In genomic region chr13:26541678-26542553, GRCh38 we compare ENCODE assay signal across 29 cellular contexts. TPM values are rescaled to one million over a fixed set of nuclear protein-coding genes. Genes with fewer than 3 reads are reported as not detected.
DNase-seq lines count a peak whose midpoint lies in the region; ATAC-seq and TF ChIP-seq lines count a peak whose summit lies in the region.
"Had no signal": no experiment of that assay in that cellular context is flagged by ENCODE, and none has a peak within 500 bp of the region (broad histone marks: within the 10 kb centered on the region; RNA-seq: fewer than 3 reads in every experiment).

No MANE protein-coding gene starts in this region.

- H3K4me1 ChIP-seq in OCI-LY7 (ENCODE audit: insufficient read depth, low read length, poor library complexity, severe bottlenecking) = no peaks in the 10 kb centered on the region
- H3K4me1 ChIP-seq: BE2C, prostate gland had no signal

- intact Hi-C loops in OCI-LY7 (cut with micrococcal nuclease; ENCODE audit: unreplicated experiment) = no loop called here

- no peak overlapping the region for H2AFZ ChIP-seq in OCI-LY7 (ENCODE audit: low read length)

- no TSS peak for BruUV-seq in OCI-LY7 (replicated peaks; lab: Mats Ljungman, UMichigan)

- POLR2A ChIA-PET in OCI-LY7 (lab: Charles Lee) = interaction anchor here (0.9 kb wide), 1 partner anchor 15 kb away, joined by 4 read pairs; no protein-coding TSS in a partner anchor

- H3K27me3 Mint-ChIP-seq in brain = peaks cover 5% of the 10 kb centered on the region

- H3K27ac ChIP-seq in OCI-LY7 (ENCODE audit: low read depth, low read length, poor library complexity, severe bottlenecking) = no peak overlapping the region
- H3K27ac ChIP-seq: prostate gland, tibial nerve had no signal

- ATAC-seq in HG03457 (IDR thresholded peaks at IDR 0.05; ENCODE audit: unreplicated experiment) = no peak
- ATAC-seq: left lobe of liver; naive thymus-derived CD4-positive, alpha-beta T cell; sciatic nerve had no signal

- no peaks in the 10 kb centered on the region for H3K79me2 ChIP-seq in OCI-LY7 (ENCODE audit: insufficient read depth, low read depth, low read length)

- peak; percentile 43 for DNase-seq in D341Med (ENCODE audit: low spot score)
- peak; percentile 51 for DNase-seq in LNCaP clone FGC (ENCODE audit: low read depth)
- peak; percentile 58 for DNase-seq in middle frontal gyrus (ENCODE audit: extremely low spot score, low spot score)
- DNase-seq in AG20443 (ENCODE audit: low spot score) = no peak
- DNase-seq in OCI-LY7 (ENCODE audit: low spot score) = no peak
- DNase-seq in GDM1 (lab: John Stamatoyannopoulos, UW) = no peak
- DNase-seq: activated CD4-positive, alpha-beta T cell treated with anti-CD3 and anti-CD28 coated beads for 48 hours; activated naive CD4-positive, alpha-beta T cell treated with anti-CD3 and anti-CD28 coated beads, Interleukin-2, amount 50 U/mL, for 16 hours; BE2C; CD8-positive, alpha-beta memory T cell; cortex of kidney; effector memory CD4-positive, alpha-beta T cell; hypothalamus; immature natural killer cell; KBM-7; naive thymus-derived CD4-positive, alpha-beta T cell; NCI-H1092 treated with DMSO at 0.1 percent for 48 hours; NCI-H1694 treated with DMSO at 0.1 percent for 48 hours; NCI-H2171; NCI-H526; stimulated activated CD4-positive, alpha-beta T cell treated with anti-CD3 and anti-CD28 coated beads, Interleukin-4, amount 100 ng/mL, for 24 hours; T1000 had no signal

- no peaks in the 10 kb centered on the region for H4K20me1 ChIP-seq in OCI-LY7 (ENCODE audit: insufficient read depth, low read length)

- peak overlapping the region in 4 of 5 experiments; percentile 18 to 91 (median 28) for H3K27ac Mint-ChIP-seq in brain
- H3K27ac Mint-ChIP-seq: activated T-helper 2 cell treated with anti-CD3 and anti-CD28 coated beads, Interferon-gamma antibody, Interleukin-2, Interleukin-4, amounts not matched to agents 10 μg/mL and 5 μg/mL and 100 μg/mL, durations not matched to agents 14 hours and 24 hours and 36 hours; CD8-positive, alpha-beta memory T cell; immature natural killer cell; naive thymus-derived CD4-positive, alpha-beta T cell had no signal

- CTCF ChIA-PET in OCI-LY7 (lab: Charles Lee; ENCODE audit: unreplicated experiment) = no interaction called here

- H3K4me2 ChIP-seq in OCI-LY7 (ENCODE audit: low read length) = no peak overlapping the region

- H3K9me3 ChIP-seq in OCI-LY7 (ENCODE audit: low read length) = no peaks in the 10 kb centered on the region
- H3K9me3 ChIP-seq: BE2C, prostate gland, tibial nerve had no signal

- H3K9me3 Mint-ChIP-seq in brain = no peaks in the 10 kb centered on the region
- H3K9me3 Mint-ChIP-seq: activated T-helper 2 cell treated with anti-CD3 and anti-CD28 coated beads, Interferon-gamma antibody, Interleukin-2, Interleukin-4, amounts not matched to agents 10 μg/mL and 5 μg/mL and 100 μg/mL, durations not matched to agents 14 hours and 24 hours and 36 hours had no signal

- H3K36me3 ChIP-seq in OCI-LY7 (ENCODE audit: insufficient read depth, low read length) = no peaks in the 10 kb centered on the region
- H3K36me3 ChIP-seq: BE2C, prostate gland, tibial nerve had no signal

- TF ChIP-seq CTCF in LNCaP clone FGC (IDR thresholded peaks at IDR 0.05; ENCODE audit: control insufficient read depth, extremely low read depth, insufficient read depth) = no peak
- TF ChIP-seq CTCF in brain (conservative IDR thresholded peaks at IDR 0.05) = no peak
- TF ChIP-seq CTCF in OCI-LY7 (conservative IDR thresholded peaks at IDR 0.05; ENCODE audit: low read length) = no peak

- H3K4me3 Mint-ChIP-seq in brain = peak overlapping the region in 2 of 5 experiments; percentile 3 to 8
- H3K4me3 Mint-ChIP-seq: CD8-positive, alpha-beta memory T cell; immature natural killer cell; naive thymus-derived CD4-positive, alpha-beta T cell had no signal

- no peaks in the 10 kb centered on the region for H3K9me2 ChIP-seq in OCI-LY7 (ENCODE audit: insufficient read depth, low read length)

- peaks cover 27% of the 10 kb centered on the region for H3K4me1 Mint-ChIP-seq in brain
- H3K4me1 Mint-ChIP-seq: CD8-positive, alpha-beta memory T cell; immature natural killer cell; naive thymus-derived CD4-positive, alpha-beta T cell had no signal

- H3K4me3 ChIP-seq in LNCaP clone FGC (ENCODE audit: low read depth, low read length) (no peak overlapping the region), OCI-LY7 (ENCODE audit: low read depth, low read length, poor library complexity, severe bottlenecking) (no peak overlapping the region)
- H3K4me3 ChIP-seq: prostate gland, tibial nerve had no signal

- no peaks in the 10 kb centered on the region for H3K36me3 Mint-ChIP-seq in brain
- H3K36me3 Mint-ChIP-seq: CD8-positive, alpha-beta memory T cell; immature natural killer cell; naive thymus-derived CD4-positive, alpha-beta T cell had no signal

RNA-seq across cellular contexts. Expression of gene WASF3, which starts 15.6 kb away (rescaled TPM):
- polyA plus RNA-seq in brain (ENCODE audit: insufficient read depth, low read depth, low replicate concordance) = 20.0 TPM
- 0.19 and 0.26 TPM in 2 replicates for total RNA-seq in OCI-LY7 (2014; rRNA removed; shearing (Covaris generic))
- 0.17 and 0.48 TPM in 2 replicates for total RNA-seq in OCI-LY7 (2022)
- polyA plus RNA-seq: CD8-positive, alpha-beta memory T cell; naive thymus-derived CD4-positive, alpha-beta T cell had no signal

Comparison
In these comparisons a context has a peak if more than half of its experiments do, and no peak if none do; other contexts are left out.
1. DNase-seq: peak in D341Med (single experiment), LNCaP clone FGC (single experiment) and middle frontal gyrus (single experiment); none in AG20443 (single experiment), OCI-LY7 (single experiment) and GDM1 (single experiment).